8 cellular contexts compared by ENCODE assay signal in genomic region chr1:185595835-185596667, GRCh38.
DNase-seq lines count a peak whose midpoint lies in the region; ATAC-seq, FAIRE-seq and TF ChIP-seq lines count a peak whose summit lies in the region.

No MANE protein-coding gene starts in this region.

- H3K27ac ChIP-seq in A673 (ENCODE audit: low read depth, low read length, poor library complexity, severe bottlenecking): no peak overlapping the region

- CTCF ChIA-PET in A673 (lab: Charles Lee): interaction anchor here (0.5 to 1.2 kb wide), 6 partner anchors 11 to 279 kb away, joined by 3 to 9 read pairs (median 3); partner anchors contain the start of gene IVNS1ABP

- no peaks in the 10 kb centered on the region for H3K9me3 Mint-ChIP-seq in nephron

- H3K36me3 Mint-ChIP-seq in nephron (ENCODE audit: low read depth): no peaks in the 10 kb centered on the region

- H3K9me3 ChIP-seq in A673 (ENCODE audit: low read depth, low read length, poor library complexity, severe bottlenecking): no peaks in the 10 kb centered on the region

- no peaks in the 10 kb centered on the region for H3K27me3 ChIP-seq in A673 (replicated peaks; ENCODE audit: insufficient read depth, low read depth, low read length, poor library complexity)

- peak; percentile 74 for TF ChIP-seq CTCF in A673 (conservative IDR thresholded peaks at IDR 0.05; ENCODE audit: low read depth, low read length)
- TF ChIP-seq CTCF in nephron (IDR thresholded peaks at IDR 0.05; ENCODE audit: unreplicated experiment in 3 of 3): peak; percentile 54 to 70 (median 58)

- no peak overlapping the region for H3K4me3 Mint-ChIP-seq in nephron

- no peak for TF ChIP-seq POLR2A in GM12892 (IDR thresholded peaks at IDR 0.05; ENCODE audit: low read depth, low read length)

- H3K27ac Mint-ChIP-seq in nephron: no peak overlapping the region

- BruUV-seq in A673 (replicated peaks; lab: Mats Ljungman, UMichigan): no TSS peak

- POLR2A ChIA-PET in A673 (lab: Charles Lee; ENCODE audit: low non-redundant PET): interaction anchor here (0.7 kb wide), 1 partner anchor 330 kb away, joined by 3 read pairs; no protein-coding TSS in a partner anchor

- ATAC-seq in HG02852 (IDR thresholded peaks at IDR 0.05; ENCODE audit: unreplicated experiment): peak; percentile 83

- no peaks in the 10 kb centered on the region for H3K4me1 Mint-ChIP-seq in nephron

- H3K4me1 ChIP-seq in A673 (ENCODE audit: insufficient read depth, low read length, poor library complexity, severe bottlenecking): peaks cover 26% of the 10 kb centered on the region

- no peak overlapping the region for H3K4me3 ChIP-seq in A673 (ENCODE audit: low read depth, low read length, poor library complexity, severe bottlenecking)

- intact Hi-C loops in A673 (cut with micrococcal nuclease; ENCODE audit: unreplicated experiment): no loop called here

- H3K27me3 Mint-ChIP-seq in nephron (ENCODE audit: low read depth): no peaks in the 10 kb centered on the region

- DNase-seq in A673 (ENCODE audit: low spot score) (peak; percentile 52), GM12892 (ENCODE audit: insufficient read length) (peak; percentile 10), NCI-H2171 (lab: John Stamatoyannopoulos, UW) (peak; percentile 4), mesenteric fat pad (ENCODE audit: low spot score) (no peak)
- peak; percentile 45 to 66 for DNase-seq in activated CD4-positive, alpha-beta T cell treated with anti-CD3 and anti-CD28 coated beads for 4 hours
- peak; percentile 9 for DNase-seq in effector CD8-positive, alpha-beta T cell (lab: John Stamatoyannopoulos, UW)

- FAIRE-seq in GM12892 (lab: Jason Lieb, UNC): peak; percentile 67

- no peaks in the 10 kb centered on the region for H3K36me3 ChIP-seq in A673 (ENCODE audit: insufficient read depth, low read length, poor library complexity, severe bottlenecking)
